Comparison of ENCODE assay signal across 8 cellular contexts in the genomic region with DNA sequence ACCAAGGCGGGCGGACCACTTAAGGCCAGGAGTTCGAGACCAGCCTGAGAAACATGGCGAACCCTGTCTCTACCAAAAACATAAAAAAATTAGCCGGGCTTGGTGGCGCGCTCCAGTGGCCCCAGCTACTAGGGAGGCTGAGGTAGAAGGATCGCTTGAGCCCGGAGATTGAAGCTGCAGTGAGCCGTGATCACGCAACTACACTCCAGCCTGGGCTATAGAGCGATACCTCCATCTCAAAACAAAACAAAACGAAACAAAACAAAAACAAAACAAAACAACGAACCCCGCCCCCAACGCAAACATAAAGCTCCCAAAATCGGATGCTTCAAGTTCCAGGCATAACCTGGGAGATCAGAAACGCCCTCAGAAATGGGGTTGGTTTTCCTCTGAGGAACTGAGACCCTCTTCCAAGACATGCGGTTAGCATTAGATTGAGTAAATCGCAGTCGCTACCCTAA. TPM values are rescaled to one million over a fixed set of nuclear protein-coding genes. Genes with fewer than 3 reads are reported as not detected.
DNase-seq lines count a peak whose midpoint lies in the region; ATAC-seq, FAIRE-seq and TF ChIP-seq lines count a peak whose summit lies in the region.

No MANE protein-coding gene starts in this region.

- peaks cover 19% of the 10 kb centered on the region for H3K4me1 ChIP-seq in A549
- peaks cover 4% of the 10 kb centered on the region; the same call in 1 of the 2 replicates for H3K4me1 ChIP-seq in HUES64 (ENCODE audit: insufficient read depth, low read length)
- H3K4me1 ChIP-seq in mucosa of rectum (ENCODE audit: control insufficient read depth in 2 of 2, insufficient read depth in 2 of 2, low read length in 2 of 2), result peaks cover 12 to 18% of the 10 kb centered on the region in 2 donors

- TF ChIP-seq POLR2A in A549 (IDR thresholded peaks at IDR 0.05; ENCODE audit: low read length), result no peak

- H3K4me3 ChIP-seq in A549 (peak overlapping the region; percentile 60), HUES64 (ENCODE audit: low read length) (peak overlapping the region; percentile 89), cardiac fibroblast (replicated peaks in 1 of 2; ENCODE audit: low read depth in 2 of 2, low read length in 2 of 2) (peak overlapping the region; percentile 61 to 75), mucosa of rectum (ENCODE audit: low read length in 2 of 2) (peak overlapping the region; percentile 84 to 91)

- peak overlapping the region; percentile 74 for H3K4me2 ChIP-seq in A549

- 19% methylated on average over 21 of the region's 21 CpGs for WGBS in A549 (ENCODE audit: missing lambda C conversion rate)
- 85% methylated on average over 21 of the region's 21 CpGs for WGBS in HUES64

- ATAC-seq in A549 (no peak), GM19397 (IDR thresholded peaks at IDR 0.05; ENCODE audit: unreplicated experiment) (no peak), HG02798 (IDR thresholded peaks at IDR 0.05; ENCODE audit: poor library complexity, unreplicated experiment) (no peak)

- H3K9me3 ChIP-seq in A549 (no peaks in the 10 kb centered on the region), HUES64 (ENCODE audit: insufficient read depth, low read depth, low read length) (no peaks in the 10 kb centered on the region), mucosa of rectum (ENCODE audit: control insufficient read depth in 2 of 2, low read length in 2 of 2) (no peaks in the 10 kb centered on the region)

- CTCF ChIA-PET in A549 (lab: Yijun Ruan, JAX), result interaction anchor here (0.7 to 2.5 kb wide), 10 partner anchors 10 to 353 kb away, joined by 3 to 50 read pairs (median 3); partner anchors contain the start of gene CLPB

- no peak for FAIRE-seq in A549 (lab: Jason Lieb, UNC)

- no peak for TF ChIP-seq EP300 in A549 (IDR thresholded peaks at IDR 0.05)

- no peak for TF ChIP-seq RAD21 in A549 (conservative IDR thresholded peaks at IDR 0.05 in 1 of 2, IDR thresholded peaks at IDR 0.05 in 1 of 2)

- no peaks in the 10 kb centered on the region for H3K27me3 ChIP-seq in HUES64 (ENCODE audit: insufficient read depth, low read length)
- H3K27me3 ChIP-seq in mucosa of rectum (ENCODE audit: control insufficient read depth in 2 of 2, insufficient read depth in 2 of 2, low read length in 2 of 2), result no peaks in the 10 kb centered on the region

- in situ Hi-C loops in G401 (cut with HindIII; ENCODE audit: low sequenced_read_pairs), result no loop called here

- H3K9ac ChIP-seq in HUES64 (ENCODE audit: low read depth, low read length) (peak overlapping the region; percentile 76), mucosa of rectum (ENCODE audit: low read depth in 1 of 2, low read length in 2 of 2) (peak overlapping the region; percentile 81 to 85)

- TF ChIP-seq CTCF in A549 (IDR thresholded peaks at IDR 0.05), result no peak
- TF ChIP-seq CTCF in cardiac fibroblast (IDR thresholded peaks at IDR 0.05; ENCODE audit: low read depth, low read length), result no peak
- TF ChIP-seq CTCF in GM10266 (IDR thresholded peaks at IDR 0.05; ENCODE audit: control insufficient read depth, insufficient read depth, low read depth, missing control alignments), result no peak

- H3K36me3 ChIP-seq in HUES64 (ENCODE audit: insufficient read depth, low read length) (no peaks in the 10 kb centered on the region; the same call in 1 of the 2 replicates), mucosa of rectum (ENCODE audit: control insufficient read depth in 2 of 2, insufficient read depth in 2 of 2, low read length in 2 of 2) (no peaks in the 10 kb centered on the region)

- DNase-seq in A549 (ENCODE audit: low read depth in 1 of 2, low spot score in 1 of 2) (no peak), cardiac fibroblast (ENCODE audit: low read depth in 2 of 2) (no peak), GM10266 (ENCODE audit: extremely low spot score) (no peak), G401 (ENCODE audit: low spot score) (no peak)

- POLR2A ChIA-PET in A549 (lab: Yijun Ruan, JAX), result interaction anchor here (0.8 kb wide), 1 partner anchor 11 kb away, joined by 3 read pairs; no protein-coding TSS in a partner anchor

- H3K27ac ChIP-seq in A549 (peak overlapping the region; percentile 90), HUES64 (ENCODE audit: low read depth, low read length) (peak overlapping the region; percentile 86), mucosa of rectum (ENCODE audit: low read depth in 2 of 2, low read length in 2 of 2) (peak overlapping the region; percentile 94 to 95)

TF ChIP-seq in A549, 52 proteins besides CTCF, POLR2A, EP300 and RAD21:
- TF ChIP-seq CBX2 (IDR thresholded peaks at IDR 0.05; ENCODE audit: borderline replicate concordance, low read depth), result no peak
- TF ChIP-seq HOXB5 (CRISPR knock-in tag; IDR thresholded peaks at IDR 0.05), result 0 out of 2 replicates have a peak, but pooled peaks have one; percentile 4
- 0 out of 2 replicates have a peak, but pooled peaks have one; percentile 34 for TF ChIP-seq KDM1A (IDR thresholded peaks at IDR 0.05; ENCODE audit: low read depth)

RNA-seq across cellular contexts. Expression of gene LRRC51, which starts 0.6 kb away (rescaled TPM):
- polyA plus RNA-seq in A549 (2011; rRNA removed) (14.3 and 16.3 TPM in 2 replicates), A549 (2017; fragmentation: RNase III; extraction: RNeasy Plus Mini Kit Qiagen cat#74134 plus additional on column Dnase treatment) (8.2 to 10.1 TPM (median 9.1 TPM) in 3 replicates)
- polyA plus RNA-seq in A549 (2012; cell fraction: cytosol; rRNA removed), result 12.3 and 13.1 TPM in 2 replicates
- 4.8 and 6.5 TPM in 2 replicates for polyA plus RNA-seq in A549 (2012; cell fraction: nucleus; rRNA removed)
- polyA minus RNA-seq in A549 (2011; rRNA and poly(A)+ RNA removed), result 12.8 and 20.3 TPM in 2 replicates
- polyA plus RNA-seq in HUES64 (2013, experiment 1 of 2), result 5.0 TPM
- polyA plus RNA-seq in HUES64 (2013, experiment 2 of 2), result 6.4 TPM
- 7.1 and 10.8 TPM in 2 replicates for total RNA-seq in G401 (2014; rRNA removed; shearing (Covaris generic))

RNA-seq across cellular contexts. Expression of gene NUMA1, which starts 0.9 kb away (rescaled TPM):
- polyA plus RNA-seq in A549 (2011; rRNA removed) (51.5 and 64.6 TPM in 2 replicates), A549 (2017; fragmentation: RNase III; extraction: RNeasy Plus Mini Kit Qiagen cat#74134 plus additional on column Dnase treatment) (56.3 to 65.8 TPM (median 64.5 TPM) in 3 replicates)
- 50.6 and 60.4 TPM in 2 replicates for polyA plus RNA-seq in A549 (2012; cell fraction: cytosol; rRNA removed)
- 179 and 261 TPM in 2 replicates for polyA plus RNA-seq in A549 (2012; cell fraction: nucleus; rRNA removed)
- polyA minus RNA-seq in A549 (2011; rRNA and poly(A)+ RNA removed), result 177 and 183 TPM in 2 replicates
- 71.4 TPM for polyA plus RNA-seq in HUES64 (2013, experiment 1 of 2)
- 75.6 TPM for polyA plus RNA-seq in HUES64 (2013, experiment 2 of 2)
- total RNA-seq in G401 (2014; rRNA removed; shearing (Covaris generic)), result 128 and 136 TPM in 2 replicates

RNA-seq across cellular contexts. Expression of gene LAMTOR1, which starts 21.9 kb away (rescaled TPM):
- polyA plus RNA-seq in A549 (2011; rRNA removed) (66.1 and 85.8 TPM in 2 replicates), A549 (2017; fragmentation: RNase III; extraction: RNeasy Plus Mini Kit Qiagen cat#74134 plus additional on column Dnase treatment) (109 to 119 TPM (median 114 TPM) in 3 replicates)
- polyA plus RNA-seq in A549 (2012; cell fraction: cytosol; rRNA removed), result 149 and 169 TPM in 2 replicates
- 92.6 and 120 TPM in 2 replicates for polyA plus RNA-seq in A549 (2012; cell fraction: nucleus; rRNA removed)
- polyA minus RNA-seq in A549 (2011; rRNA and poly(A)+ RNA removed), result 110 and 172 TPM in 2 replicates
- polyA plus RNA-seq in HUES64 (2013, experiment 1 of 2), result 118 TPM
- polyA plus RNA-seq in HUES64 (2013, experiment 2 of 2), result 114 TPM
- 185 and 194 TPM in 2 replicates for total RNA-seq in G401 (2014; rRNA removed; shearing (Covaris generic))

RNA-seq across cellular contexts. Expression of gene TOMT, which starts 24.5 kb away (rescaled TPM):
- not detected in 2 replicates for polyA plus RNA-seq in A549 (2011; rRNA removed)
- polyA plus RNA-seq in A549 (2012; cell fraction: cytosol; rRNA removed), result 0.06 and 0.09 TPM in 2 replicates
- 1.8 and 1.9 TPM in 2 replicates for polyA plus RNA-seq in A549 (2012; cell fraction: nucleus; rRNA removed)
- not detected in 3 replicates for polyA plus RNA-seq in A549 (2017; fragmentation: RNase III; extraction: RNeasy Plus Mini Kit Qiagen cat#74134 plus additional on column Dnase treatment)
- polyA minus RNA-seq in A549 (2011; rRNA and poly(A)+ RNA removed), result not detected in 2 replicates
- polyA plus RNA-seq in HUES64 (2013, experiment 1 of 2), result not detected
- not detected for polyA plus RNA-seq in HUES64 (2013, experiment 2 of 2)
- not detected in 2 replicates for total RNA-seq in G401 (2014; rRNA removed; shearing (Covaris generic))

RNA-seq across cellular contexts. Expression of gene ANAPC15, which starts 31.3 kb away (rescaled TPM):
- polyA plus RNA-seq in A549 (2011; rRNA removed) (48.5 and 88.2 TPM in 2 replicates), A549 (2017; fragmentation: RNase III; extraction: RNeasy Plus Mini Kit Qiagen cat#74134 plus additional on column Dnase treatment) (96.2 to 103 TPM (median 97.5 TPM) in 3 replicates)
- polyA plus RNA-seq in A549 (2012; cell fraction: cytosol; rRNA removed), result 92.8 and 123 TPM in 2 replicates
- polyA plus RNA-seq in A549 (2012; cell fraction: nucleus; rRNA removed), result 38.6 and 44.0 TPM in 2 replicates
- 43.8 and 49.8 TPM in 2 replicates for polyA minus RNA-seq in A549 (2011; rRNA and poly(A)+ RNA removed)
- 55.2 TPM for polyA plus RNA-seq in HUES64 (2013, experiment 1 of 2)
- 65.1 TPM for polyA plus RNA-seq in HUES64 (2013, experiment 2 of 2)
- 19.5 and 28.7 TPM in 2 replicates for total RNA-seq in G401 (2014; rRNA removed; shearing (Covaris generic))
